In genomic region chr5:81838307-81838906, GRCh38 we compare ENCODE assay signal across 7 cellular contexts.
DNase-seq lines count a peak whose midpoint lies in the region; ATAC-seq and TF ChIP-seq lines count a peak whose summit lies in the region.

No MANE protein-coding gene starts in this region.

- no peaks in the 10 kb centered on the region for H4K20me1 ChIP-seq in Loucy (ENCODE audit: insufficient read depth, low read length, poor library complexity, severe bottlenecking)

- H3K27me3 ChIP-seq in Loucy (ENCODE audit: insufficient read depth, low read length, poor library complexity, severe bottlenecking), result no peaks in the 10 kb centered on the region

- H3K79me2 ChIP-seq in Loucy (ENCODE audit: insufficient read depth, low read length), result no peaks in the 10 kb centered on the region

- H3K36me3 ChIP-seq in Loucy (ENCODE audit: insufficient read depth, low read length), result no peaks in the 10 kb centered on the region

- H3K9ac ChIP-seq in Loucy (ENCODE audit: low read depth, low read length, poor library complexity, severe bottlenecking), result peak overlapping the region; percentile 15

- no peak for DNase-seq in GM10248 (ENCODE audit: extremely low spot score)
- DNase-seq in astrocyte of the cerebellum (ENCODE audit: low read depth), result peak; percentile 39
- DNase-seq in left colon, result peak in 1 of 2 donors; percentile 24
- DNase-seq in AG08396 (ENCODE audit: low spot score), result no peak

- H3K9me2 ChIP-seq in Loucy (replicated peaks; ENCODE audit: low read depth, low read length), result no peaks in the 10 kb centered on the region

- peak overlapping the region; percentile 48 for H3K4me2 ChIP-seq in Loucy (ENCODE audit: low read depth, low read length, poor library complexity, severe bottlenecking)

- H3F3A ChIP-seq in Loucy (ENCODE audit: low read depth), result no peaks in the 10 kb centered on the region

- H3K4me1 ChIP-seq in Loucy (ENCODE audit: insufficient read depth, low read length, poor library complexity, severe bottlenecking), result peaks cover 14% of the 10 kb centered on the region

- peak; percentile 57 for TF ChIP-seq CTCF in GM10248 (IDR thresholded peaks at IDR 0.05; ENCODE audit: control extremely low read depth, extremely low read depth, low read depth, missing control alignments)
- peak; percentile 90 for TF ChIP-seq CTCF in Loucy (conservative IDR thresholded peaks at IDR 0.05; ENCODE audit: low read length)
- peak; percentile 64 for TF ChIP-seq CTCF in astrocyte of the cerebellum (IDR thresholded peaks at IDR 0.05; ENCODE audit: low read depth, low read length, missing control alignments)

- no peak overlapping the region for H3K4me3 ChIP-seq in Loucy (ENCODE audit: low read length, poor library complexity, severe bottlenecking)
- no peak overlapping the region for H3K4me3 ChIP-seq in astrocyte of the cerebellum (ENCODE audit: low read depth, low read length)

- peak overlapping the region; percentile 84 for H2AFZ ChIP-seq in Loucy (ENCODE audit: low read length)

- POLR2A ChIA-PET in GM10248 (lab: Yijun Ruan, JAX), result no interaction called here

- in situ Hi-C loops in astrocyte of the cerebellum (cut with HindIII; ENCODE audit: low sequenced_read_pairs), result no loop called here

- ATAC-seq in GM21526 (IDR thresholded peaks at IDR 0.05; ENCODE audit: low FRiP score, unreplicated experiment) (peak; percentile 74), left colon (peak; percentile 72), GM18520 (IDR thresholded peaks at IDR 0.05; ENCODE audit: unreplicated experiment) (no peak)

- CTCF ChIA-PET in GM10248 (lab: Yijun Ruan, JAX), result interaction anchor here (0.6 to 5.8 kb wide), 27 partner anchors 7 to 474 kb away, joined by 3 to 27 read pairs (median 4); no protein-coding TSS in a partner anchor

- intact Hi-C loops in left colon (cut with DNase I, micrococcal nuclease), result no loop called here

- H3K9me3 ChIP-seq in Loucy (ENCODE audit: insufficient read depth, low read depth, low read length), result no peaks in the 10 kb centered on the region
